23 cellular contexts compared by ENCODE assay signal in genomic region chr14:78535041-78535440, GRCh38.
"Had no signal": no experiment of that assay in that cellular context is flagged by ENCODE, and none has a peak within 500 bp of the region (broad histone marks: within the 10 kb centered on the region; RNA-seq: fewer than 3 reads in every experiment).

No MANE protein-coding gene starts in this region.

- ATAC-seq: PC-3, Right ventricle myocardium inferior, SK-N-SH treated with all-trans-retinoic acid at 6 μM for 48 hours had no signal

- H3K4me3 ChIP-seq: MG63, Peyer's patch, SJCRH30 had no signal

- H3K27me3 ChIP-seq: MG63, Peyer's patch, SJCRH30 had no signal

- H3K36me3 ChIP-seq: MG63, Peyer's patch, SJCRH30 had no signal

- DNase-seq: IMR-90; Karpas-422; KG1; MG63; NCI-H1092; NCI-H1417 treated with DMSO at 0.1 percent for 48 hours; NCI-H187; NCI-H2029; NCI-H2081 treated with DMSO at 0.1 percent for 48 hours; NCI-H2171 treated with DMSO at 0.1 percent for 48 hours; NCI-H345; NCI-H446 treated with DMSO at 0.1 percent for 48 hours; NCI-H510A treated with DMSO at 0.1 percent for 48 hours; NCI-H526; NCI-H748 treated with DMSO at 0.1 percent for 48 hours; NK-92 treated with Interleukin-12 subunit alpha and Interleukin-12 subunit beta, amount 100 ng/mL, for 24 hours; PC-3; Peyer's patch; SHP77 treated with DMSO at 0.1 percent for 48 hours; SJCRH30; T-helper 1 cell had no signal

- H3K27ac ChIP-seq: Peyer's patch, SJCRH30 had no signal

- H3K9me3 ChIP-seq: MG63, Peyer's patch, SJCRH30 had no signal

- H3K4me1 ChIP-seq: Peyer's patch, SJCRH30 had no signal
